ENCODE assay signal across 8 cellular contexts in the genomic region with DNA sequence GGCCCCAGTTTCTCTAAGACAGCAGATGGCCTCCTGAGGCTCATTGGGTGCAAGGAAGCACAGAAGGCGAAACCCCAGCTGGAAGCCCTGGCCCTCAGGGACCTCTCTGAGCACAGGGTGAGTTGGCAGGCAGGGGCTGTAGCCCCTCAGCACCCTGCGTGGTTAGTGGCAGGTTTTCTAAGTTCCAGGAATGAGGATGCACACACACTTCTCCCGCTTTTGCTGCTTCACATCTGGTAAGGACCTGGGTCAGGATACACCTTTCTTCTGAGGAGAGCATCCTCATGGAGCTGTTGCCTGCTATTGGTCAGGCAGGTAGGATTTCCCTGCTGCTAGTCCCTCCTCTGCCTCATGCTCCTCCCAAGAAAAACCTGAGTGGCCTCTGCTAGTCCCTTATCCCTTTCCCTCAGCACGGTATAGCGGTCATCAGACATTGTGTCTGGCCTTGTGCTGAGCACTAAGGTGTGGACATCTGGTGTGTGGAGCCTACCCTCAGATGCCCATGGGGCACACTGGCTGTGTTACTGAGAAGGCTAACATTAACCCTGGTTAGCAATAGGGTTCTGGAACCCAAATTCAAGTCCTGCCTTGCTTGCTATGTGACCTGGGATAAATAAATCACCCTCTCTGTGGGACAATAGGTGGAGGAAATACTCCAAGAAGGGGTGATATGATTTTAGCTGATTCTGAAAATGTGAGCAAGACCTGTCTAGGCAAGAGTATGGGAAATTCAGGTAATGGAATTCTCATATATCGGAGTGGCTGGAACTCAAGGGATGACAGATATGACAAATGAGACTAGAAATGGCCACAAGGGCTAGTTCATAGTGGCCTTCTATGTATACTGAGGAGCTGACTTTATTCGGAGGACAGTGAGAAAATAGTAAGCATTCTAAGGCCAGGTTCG. TPM values are rescaled to one million over a fixed set of nuclear protein-coding genes. Genes with fewer than 3 reads are reported as not detected.
A peak's percentile ranks its signal among the peaks of the same experiment; 100 is the strongest.
DNase-seq lines count a peak whose midpoint lies in the region; ATAC-seq, FAIRE-seq and TF ChIP-seq lines count a peak whose summit lies in the region.

No MANE protein-coding gene starts in this region.

- TF ChIP-seq CTCF in K562 (IDR thresholded peaks at IDR 0.05 in 2 of 3, conservative IDR thresholded peaks at IDR 0.05 in 1 of 3; ENCODE audit: insufficient read depth in 2 of 3, low read depth in 1 of 3, low read length in 3 of 3) = no peak
- no peak for TF ChIP-seq CTCF in lower lobe of right lung (IDR thresholded peaks at IDR 0.05)
- no peak for TF ChIP-seq CTCF in testis (IDR thresholded peaks at IDR 0.05)

- ATAC-seq in right cardiac atrium (no peak), Right ventricle myocardium inferior (no peak), K562 (peak; percentile 6), lower lobe of right lung (no peak), HG03378 (IDR thresholded peaks at IDR 0.05; ENCODE audit: unreplicated experiment) (no peak)

- H3K27me3 ChIP-seq in right cardiac atrium (ENCODE audit: control insufficient read depth, insufficient read depth) = no peaks in the 10 kb centered on the region
- no peaks in the 10 kb centered on the region for H3K27me3 ChIP-seq in K562 (ENCODE audit: control insufficient read depth in 2 of 2, insufficient read depth in 2 of 2, low read length in 2 of 2)
- H3K27me3 ChIP-seq in lower lobe of right lung (ENCODE audit: low read depth) = no peaks in the 10 kb centered on the region
- no peaks in the 10 kb centered on the region for H3K27me3 ChIP-seq in testis

- no peak for TF ChIP-seq RAD21 in K562 (CRISPR knock-in tag; conservative IDR thresholded peaks at IDR 0.05 in 1 of 2, IDR thresholded peaks at IDR 0.05 in 1 of 2)

- H3K9me3 ChIP-seq in right cardiac atrium (ENCODE audit: control insufficient read depth, low read length) (no peaks in the 10 kb centered on the region), K562 (replicated peaks; ENCODE audit: control insufficient read depth, insufficient read depth, low read depth, low read length) (no peaks in the 10 kb centered on the region), lower lobe of right lung (no peaks in the 10 kb centered on the region), testis (no peaks in the 10 kb centered on the region)

- H3K27ac ChIP-seq in right cardiac atrium (ENCODE audit: low read length) = peak overlapping the region; percentile 7
- peak overlapping the region; percentile 96 for H3K27ac ChIP-seq in K562 (ENCODE audit: extremely low read depth, low read depth, low read length)
- peak overlapping the region; percentile 93 for H3K27ac ChIP-seq in lower lobe of right lung
- H3K27ac ChIP-seq in testis = no peak overlapping the region

- 0 out of 2 replicates have a peak, but pooled peaks cover 3% of the 10 kb centered on the region for H4K20me1 ChIP-seq in K562 (replicated peaks; ENCODE audit: control insufficient read depth, insufficient read depth, low read length)

- POLR2A ChIA-PET in K562 (lab: Yijun Ruan, JAX) = interaction anchor here (0.6 to 2.6 kb wide), 13 partner anchors 9 to 242 kb away, joined by 3 to 10 read pairs (median 3); no protein-coding TSS in a partner anchor

- 79% methylated on average over 8 of the region's 8 CpGs for WGBS in right cardiac atrium
- WGBS in K562 (ENCODE audit: insufficient coverage, low coverage, missing lambda C conversion rate) = 18% methylated on average over 8 of the region's 8 CpGs
- 75 to 89% methylated on average over 8 of the region's 8 CpGs for WGBS in testis, 2 donors

- H3K9me1 ChIP-seq in K562 (ENCODE audit: control insufficient read depth, insufficient read depth, low read length) = no peaks in the 10 kb centered on the region

- CTCF ChIA-PET in K562 (lab: Yijun Ruan, JAX; ENCODE audit: low intra/inter-chr PET ratio) = no interaction called here

- H3K9ac ChIP-seq in K562 (ENCODE audit: insufficient read depth in 1 of 2, low read depth in 2 of 2, low read length in 2 of 2) = peak overlapping the region; percentile 83 to 94

- intact Hi-C loops in right cardiac atrium (cut with DNase I) = loop anchor here in 1 of 4 donors (5.0 kb wide), 1 partner anchor 67 kb away; no protein-coding TSS in a partner anchor
- intact Hi-C loops in Right ventricle myocardium inferior (cut with DNase I) = loop anchor here (2.0 to 10.0 kb wide), 3 partner anchors 61 to 199 kb away; a partner anchor contains a TSS
- intact Hi-C loops in K562 (cut with micrococcal nuclease) = no loop called here
- intact Hi-C loops in lower lobe of right lung (cut with DNase I) = no loop called here
- intact Hi-C loops in testis (cut with DNase I; ENCODE audit: low total_unique reads) = no loop called here

- peak overlapping the region; percentile 23 for H2AFZ ChIP-seq in K562 (ENCODE audit: low read depth, low read length)

- H3K79me2 ChIP-seq in K562 (ENCODE audit: control insufficient read depth, insufficient read depth, low read length) = peaks cover 83% of the 10 kb centered on the region

- DNase-seq in right cardiac atrium (no peak), Right ventricle myocardium inferior (ENCODE audit: missing footprints) (no peak), K562 (ENCODE audit: extremely low read depth in 1 of 4, low spot score in 3 of 4) (peak in 2 of 4 experiments; percentile 50 to 74), lower lobe of right lung (no peak), COLO668 (lab: John Stamatoyannopoulos, UW; ENCODE audit: unreplicated experiment) (no peak), testis (no peak)
- DNase-seq in stimulated activated CD4-positive, alpha-beta T cell treated with anti-CD3 and anti-CD28 coated beads, Interleukin-4, amount 100 ng/mL, for 24 hours = no peak

- in situ Hi-C loops in K562 (cut with MboI) = no loop called here

- H3K4me3 ChIP-seq in right cardiac atrium (ENCODE audit: low read length) = no peak overlapping the region
- H3K4me3 ChIP-seq in K562 = peak overlapping the region; percentile 61
- H3K4me3 ChIP-seq in lower lobe of right lung = peak overlapping the region; percentile 64
- no peak overlapping the region for H3K4me3 ChIP-seq in testis

- H3K4me1 ChIP-seq in right cardiac atrium (ENCODE audit: control insufficient read depth, insufficient read depth, low read length) (peaks cover 8% of the 10 kb centered on the region), K562 (replicated peaks in 1 of 2; ENCODE audit: control insufficient read depth in 2 of 2, insufficient read depth in 2 of 2, low read length in 2 of 2) (peaks cover 50 to 60% of the 10 kb centered on the region in 2 experiments), lower lobe of right lung (peaks cover 28% of the 10 kb centered on the region), testis (peaks cover 10% of the 10 kb centered on the region)

- BruUV-seq in K562 (replicated peaks; lab: Mats Ljungman, UMichigan) = TSS peak; percentile 29

- no peak for TF ChIP-seq EP300 in K562 (IDR thresholded peaks at IDR 0.05; ENCODE audit: low read length)

- peak; percentile 32 for FAIRE-seq in K562 (lab: Jason Lieb, UNC)

- H3K4me2 ChIP-seq in K562 (ENCODE audit: insufficient read depth, low read length) = peak overlapping the region; percentile 99

- H3K36me3 ChIP-seq in K562 (ENCODE audit: control insufficient read depth, insufficient read depth, low read length) (peaks cover 6% of the 10 kb centered on the region; the same call in 2 of the 3 replicates), lower lobe of right lung (no peaks in the 10 kb centered on the region), testis (ENCODE audit: low read depth, missing control alignments) (no peaks in the 10 kb centered on the region)

- no peak for TF ChIP-seq POLR2A in K562 (conservative IDR thresholded peaks at IDR 0.05)
- no peak for TF ChIP-seq POLR2A in testis (IDR thresholded peaks at IDR 0.05)

RNA-seq across cellular contexts. Expression of a gene that starts 1.6 kb away (rescaled TPM):
- total RNA-seq in right cardiac atrium (1 to 10 TPM; 1.9 to 6.5 (median 2.4) TPM), Right ventricle myocardium inferior (0.57 TPM), K562 (2014; rRNA removed) (6.5 and 7.9 TPM in 2 replicates), K562 (2014; rRNA removed; fragmentation: Illumina TruSeq; extraction: Trizol) (5.7 and 6.2 TPM in 2 replicates), K562 (2015; rRNA removed; fragmentation: Illumina TruSeq; extraction: Trizol) (4.5 and 4.8 TPM in 2 replicates), K562 (2021) (7.6 and 9.6 TPM in 2 replicates), lower lobe of right lung (8.5 TPM), testis (1 to 10 TPM; 1.5 to 2.3 TPM)
- polyA plus RNA-seq in right cardiac atrium (0.86 TPM), K562 (2011; rRNA removed) (5.2 and 9.5 TPM in 2 replicates), K562 (2014; fragmentation: Illumina TruSeq; extraction: Trizol) (5.8 and 6.1 TPM in 2 replicates), K562 (2014; fragmentation: Nextera tagmentation; extraction: Ambion mirVana) (1 to 10 TPM; 2.7 to 2.9 TPM), K562 (2014; rRNA removed) (6.0 and 7.0 TPM in 2 replicates), testis (ENCODE audit: insufficient read depth, low read depth, low replicate concordance) (1.1 TPM)
- total RNA-seq in K562 (2011; cell fraction: chromatin; rRNA removed; ENCODE audit: low replicate concordance) = 10.8 and 13.1 TPM in 2 replicates
- 15.8 and 21.3 TPM in 2 replicates for total RNA-seq in K562 (2011; cell fraction: nucleolus; rRNA removed)
- total RNA-seq in K562 (2011; cell fraction: nucleoplasm; rRNA removed) = 10.2 and 12.6 TPM in 2 replicates
- 3.8 and 8.4 TPM in 2 replicates for polyA plus RNA-seq in K562 (2011; cell fraction: cytosol; rRNA removed)
- 9.1 and 22.6 TPM in 2 replicates for polyA plus RNA-seq in K562 (2011; cell fraction: nucleus; rRNA removed)
- polyA plus RNA-seq in K562 (2012) = 1.1 and 2.8 TPM in 2 replicates
- polyA minus RNA-seq in K562 (2011; rRNA and poly(A)+ RNA removed) = 4.2 and 9.2 TPM in 2 replicates
- 4.4 and 7.5 TPM in 2 replicates for polyA minus RNA-seq in K562 (2011; cell fraction: cytosol; rRNA and poly(A)+ RNA removed)
- polyA minus RNA-seq in K562 (2011; cell fraction: nucleus; rRNA and poly(A)+ RNA removed) = 7.0 and 13.3 TPM in 2 replicates

RNA-seq across cellular contexts. Expression of a gene that starts 38.3 kb away (rescaled TPM):
- total RNA-seq in right cardiac atrium (100 to 1,000 TPM in 1 of 4 donors, 10 to 100 TPM in 3; 47.8 to 113 (median 54.3) TPM), Right ventricle myocardium inferior (5.4 TPM), K562 (2014; rRNA removed) (13.1 and 22.8 TPM in 2 replicates), K562 (2014; rRNA removed; fragmentation: Illumina TruSeq; extraction: Trizol) (3.5 and 4.5 TPM in 2 replicates), K562 (2015; rRNA removed; fragmentation: Illumina TruSeq; extraction: Trizol) (12.1 and 12.3 TPM in 2 replicates), K562 (2021) (31.5 and 32.8 TPM in 2 replicates), lower lobe of right lung (6.7 TPM), testis (10 to 100 TPM; 11.8 to 18.5 TPM)
- polyA plus RNA-seq in right cardiac atrium (35.0 TPM), K562 (2011; rRNA removed) (13.6 and 17.2 TPM in 2 replicates), K562 (2014; fragmentation: Illumina TruSeq; extraction: Trizol) (28.9 and 44.6 TPM in 2 replicates), K562 (2014; fragmentation: Nextera tagmentation; extraction: Ambion mirVana) (under 1 TPM; 0.28 to 0.73 TPM), K562 (2014; rRNA removed) (14.0 and 21.3 TPM in 2 replicates), testis (ENCODE audit: insufficient read depth, low read depth, low replicate concordance) (20.5 TPM)
- 15.3 and 55.6 TPM in 2 replicates for total RNA-seq in K562 (2011; cell fraction: chromatin; rRNA removed; ENCODE audit: low replicate concordance)
- 40.3 and 43.7 TPM in 2 replicates for total RNA-seq in K562 (2011; cell fraction: nucleolus; rRNA removed)
- 22.2 and 23.8 TPM in 2 replicates for total RNA-seq in K562 (2011; cell fraction: nucleoplasm; rRNA removed)
- 29.6 and 178 TPM in 2 replicates for polyA plus RNA-seq in K562 (2011; cell fraction: cytosol; rRNA removed)
- 34.4 and 101 TPM in 2 replicates for polyA plus RNA-seq in K562 (2011; cell fraction: nucleus; rRNA removed)
- polyA plus RNA-seq in K562 (2012) = 25.0 and 31.0 TPM in 2 replicates
- polyA minus RNA-seq in K562 (2011; rRNA and poly(A)+ RNA removed) = 3.7 and 7.8 TPM in 2 replicates
- 29.4 and 30.8 TPM in 2 replicates for polyA minus RNA-seq in K562 (2011; cell fraction: cytosol; rRNA and poly(A)+ RNA removed)
- 19.0 and 26.5 TPM in 2 replicates for polyA minus RNA-seq in K562 (2011; cell fraction: nucleus; rRNA and poly(A)+ RNA removed)

Comparison
In these comparisons a context has a peak if more than half of its experiments do, and no peak if none do; other contexts are left out.
1. H3K27ac ChIP-seq: peak in right cardiac atrium (single experiment), K562 (single experiment) and lower lobe of right lung (single experiment); none in testis (0 of 2).
2. H3K4me3 ChIP-seq: peak in K562 (single experiment) and lower lobe of right lung (single experiment); none in right cardiac atrium (single experiment) and testis (0 of 2).